ENCODE assay signal across 25 cellular contexts in genomic region chr3:197507541-197507940, GRCh38.
"Had no signal": no experiment of that assay in that cellular context is flagged by ENCODE, and none has a peak within 500 bp of the region (broad histone marks: within the 10 kb centered on the region; RNA-seq: fewer than 3 reads in every experiment).

No MANE protein-coding gene starts in this region.

- H3K9me3 ChIP-seq: gastrocnemius medialis, thoracic aorta, vagina had no signal

- H3K9me3 Mint-ChIP-seq: activated T-cell treated with anti-CD3 and anti-CD28 coated beads, Interleukin-2, amount 50 U/mL, for 24 hours; mesothelial cell of epicardium; naive B cell; T-cell; T-helper 2 cell treated with Interferon-gamma antibody and Interleukin-4, amounts not matched to agents 5 μg/mL and 100 μg/mL, for 36 hours; type B pancreatic cell had no signal

- H3K27ac ChIP-seq: epithelial cell of prostate, gastrocnemius medialis, thoracic aorta, vagina had no signal

- H3K4me3 Mint-ChIP-seq: activated T-cell treated with anti-CD3 and anti-CD28 coated beads, Interleukin-2, amount 50 U/mL, for 24 hours; mesothelial cell of epicardium; naive B cell; T-cell; T-helper 2 cell treated with Interferon-gamma antibody and Interleukin-4, amounts not matched to agents 5 μg/mL and 100 μg/mL, for 36 hours; type B pancreatic cell had no signal

- H3K36me3 ChIP-seq: gastrocnemius medialis, thoracic aorta, vagina had no signal

- H3K27me3 Mint-ChIP-seq: activated T-cell treated with anti-CD3 and anti-CD28 coated beads, Interleukin-2, amount 50 U/mL, for 24 hours had no signal

- H3K27ac Mint-ChIP-seq: activated T-cell treated with anti-CD3 and anti-CD28 coated beads, Interleukin-2, amount 50 U/mL, for 24 hours; mesothelial cell of epicardium; T-cell; T-helper 2 cell treated with Interferon-gamma antibody and Interleukin-4, amounts not matched to agents 5 μg/mL and 100 μg/mL, for 36 hours had no signal

- H3K27me3 ChIP-seq: vagina had no signal

- H3K36me3 Mint-ChIP-seq: mesothelial cell of epicardium, type B pancreatic cell had no signal

- H3K4me3 ChIP-seq: gastrocnemius medialis, thoracic aorta, vagina had no signal

- DNase-seq: activated CD4-positive, alpha-beta T cell treated with anti-CD3 and anti-CD28 coated beads for 48 hours; activated CD4-positive, alpha-beta T cell treated with anti-CD3 and anti-CD28 coated beads, Interleukin-2, amount 50 U/mL, for 48 hours; activated CD8-positive, alpha-beta memory T cell treated with anti-CD3 and anti-CD28 coated beads, Interleukin-2, amount 50 U/mL, for 48 hours; activated gamma-delta T cell; activated naive CD4-positive, alpha-beta T cell treated with anti-CD3 and anti-CD28 coated beads, Interleukin-2, amount 50 U/mL, for 16 hours; activated T-cell treated with anti-CD3 and anti-CD28 coated beads, Interleukin-2, amount 50 U/mL, for 24 hours; amygdala; dermis blood vessel endothelial cell; effector CD8-positive, alpha-beta T cell; gastrocnemius medialis; glutamatergic neuron; left cardiac atrium; left ventricle myocardium superior; naive B cell; right cardiac atrium; stimulated activated CD4-positive, alpha-beta T cell treated with anti-CD3 and anti-CD28 coated beads, Interleukin-15, amount 100 ng/mL, for 24 hours; stimulated activated CD4-positive, alpha-beta T cell treated with anti-CD3 and anti-CD28 coated beads, Interleukin-2, amount 100 ng/mL, for 24 hours; stimulated activated naive CD4-positive, alpha-beta T cell; T-cell had no signal

- ATAC-seq: gastrocnemius medialis, left cardiac atrium, left ventricle myocardium superior, right cardiac atrium, T-cell had no signal

- H3K4me1 ChIP-seq: gastrocnemius medialis had no signal
